In genomic region chr7:29384277-29384676, GRCh38 we compare ENCODE assay signal across 1 cellular context.
A peak's percentile ranks its signal among the peaks of the same experiment; 100 is the strongest.
TF ChIP-seq lines count a peak whose summit lies in the region.

No MANE protein-coding gene starts in this region.

TF ChIP-seq in HepG2, 621 proteins besides CTCF, POLR2A, EP300 and RAD21 (continued from another document):
- TF ChIP-seq NR2F1 (CRISPR knock-in tag; IDR thresholded peaks at IDR 0.05) (peak in 1 of 2 experiments; percentile 65; a peak in 2 of 4 replicates), ZNF468 (CRISPR knock-in tag; IDR thresholded peaks at IDR 0.05) (no peak), ZNF572 (CRISPR knock-in tag; IDR thresholded peaks at IDR 0.05) (no peak), CENPT (CRISPR knock-in tag; IDR thresholded peaks at IDR 0.05; ENCODE audit: low read depth) (no peak), GATAD2A (CRISPR knock-in tag; IDR thresholded peaks at IDR 0.05) (peak; percentile 39; the same call in 1 of the 2 replicates), ZFP90 (CRISPR knock-in tag; IDR thresholded peaks at IDR 0.05; ENCODE audit: borderline replicate concordance) (no peak), PRDM4 (CRISPR knock-in tag; IDR thresholded peaks at IDR 0.05; ENCODE audit: borderline replicate concordance) (no peak), ZIK1 (CRISPR knock-in tag; IDR thresholded peaks at IDR 0.05; ENCODE audit: borderline replicate concordance, low read depth) (no peak), ZNF512 (CRISPR knock-in tag; IDR thresholded peaks at IDR 0.05) (no peak), TARDBP (CRISPR knock-in tag; IDR thresholded peaks at IDR 0.05) (no peak), ZNF432 (CRISPR knock-in tag; IDR thresholded peaks at IDR 0.05; ENCODE audit: borderline replicate concordance) (no peak), ZBTB4 (CRISPR knock-in tag; IDR thresholded peaks at IDR 0.05; ENCODE audit: borderline replicate concordance) (no peak), RARA (CRISPR knock-in tag; IDR thresholded peaks at IDR 0.05) (peak; percentile 80), HOXA9 (CRISPR knock-in tag; IDR thresholded peaks at IDR 0.05; ENCODE audit: borderline replicate concordance) (no peak), REL (CRISPR knock-in tag; conservative IDR thresholded peaks at IDR 0.05) (no peak), FOSL2 (CRISPR knock-in tag; IDR thresholded peaks at IDR 0.05) (peak; percentile 44)
- TF ChIP-seq, protein P1, sequence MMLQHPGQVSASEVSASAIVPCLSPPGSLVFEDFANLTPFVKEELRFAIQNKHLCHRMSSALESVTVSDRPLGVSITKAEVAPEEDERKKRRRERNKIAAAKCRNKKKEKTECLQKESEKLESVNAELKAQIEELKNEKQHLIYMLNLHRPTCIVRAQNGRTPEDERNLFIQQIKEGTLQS (CRISPR knock-in tag; IDR thresholded peaks at IDR 0.05): no peak
- TF ChIP-seq, protein P2, sequence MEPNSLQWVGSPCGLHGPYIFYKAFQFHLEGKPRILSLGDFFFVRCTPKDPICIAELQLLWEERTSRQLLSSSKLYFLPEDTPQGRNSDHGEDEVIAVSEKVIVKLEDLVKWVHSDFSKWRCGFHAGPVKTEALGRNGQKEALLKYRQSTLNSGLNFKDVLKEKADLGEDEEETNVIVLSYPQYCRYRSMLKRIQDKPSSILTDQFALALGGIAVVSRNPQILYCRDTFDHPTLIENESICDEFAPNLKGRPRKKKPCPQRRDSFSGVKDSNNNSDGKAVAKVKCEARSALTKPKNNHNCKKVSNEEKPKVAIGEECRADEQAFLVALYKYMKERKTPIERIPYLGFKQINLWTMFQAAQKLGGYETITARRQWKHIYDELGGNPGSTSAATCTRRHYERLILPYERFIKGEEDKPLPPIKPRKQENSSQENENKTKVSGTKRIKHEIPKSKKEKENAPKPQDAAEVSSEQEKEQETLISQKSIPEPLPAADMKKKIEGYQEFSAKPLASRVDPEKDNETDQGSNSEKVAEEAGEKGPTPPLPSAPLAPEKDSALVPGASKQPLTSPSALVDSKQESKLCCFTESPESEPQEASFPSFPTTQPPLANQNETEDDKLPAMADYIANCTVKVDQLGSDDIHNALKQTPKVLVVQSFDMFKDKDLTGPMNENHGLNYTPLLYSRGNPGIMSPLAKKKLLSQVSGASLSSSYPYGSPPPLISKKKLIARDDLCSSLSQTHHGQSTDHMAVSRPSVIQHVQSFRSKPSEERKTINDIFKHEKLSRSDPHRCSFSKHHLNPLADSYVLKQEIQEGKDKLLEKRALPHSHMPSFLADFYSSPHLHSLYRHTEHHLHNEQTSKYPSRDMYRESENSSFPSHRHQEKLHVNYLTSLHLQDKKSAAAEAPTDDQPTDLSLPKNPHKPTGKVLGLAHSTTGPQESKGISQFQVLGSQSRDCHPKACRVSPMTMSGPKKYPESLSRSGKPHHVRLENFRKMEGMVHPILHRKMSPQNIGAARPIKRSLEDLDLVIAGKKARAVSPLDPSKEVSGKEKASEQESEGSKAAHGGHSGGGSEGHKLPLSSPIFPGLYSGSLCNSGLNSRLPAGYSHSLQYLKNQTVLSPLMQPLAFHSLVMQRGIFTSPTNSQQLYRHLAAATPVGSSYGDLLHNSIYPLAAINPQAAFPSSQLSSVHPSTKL (CRISPR knock-in tag; IDR thresholded peaks at IDR 0.05): peak; percentile 60
- TF ChIP-seq, protein P3, sequence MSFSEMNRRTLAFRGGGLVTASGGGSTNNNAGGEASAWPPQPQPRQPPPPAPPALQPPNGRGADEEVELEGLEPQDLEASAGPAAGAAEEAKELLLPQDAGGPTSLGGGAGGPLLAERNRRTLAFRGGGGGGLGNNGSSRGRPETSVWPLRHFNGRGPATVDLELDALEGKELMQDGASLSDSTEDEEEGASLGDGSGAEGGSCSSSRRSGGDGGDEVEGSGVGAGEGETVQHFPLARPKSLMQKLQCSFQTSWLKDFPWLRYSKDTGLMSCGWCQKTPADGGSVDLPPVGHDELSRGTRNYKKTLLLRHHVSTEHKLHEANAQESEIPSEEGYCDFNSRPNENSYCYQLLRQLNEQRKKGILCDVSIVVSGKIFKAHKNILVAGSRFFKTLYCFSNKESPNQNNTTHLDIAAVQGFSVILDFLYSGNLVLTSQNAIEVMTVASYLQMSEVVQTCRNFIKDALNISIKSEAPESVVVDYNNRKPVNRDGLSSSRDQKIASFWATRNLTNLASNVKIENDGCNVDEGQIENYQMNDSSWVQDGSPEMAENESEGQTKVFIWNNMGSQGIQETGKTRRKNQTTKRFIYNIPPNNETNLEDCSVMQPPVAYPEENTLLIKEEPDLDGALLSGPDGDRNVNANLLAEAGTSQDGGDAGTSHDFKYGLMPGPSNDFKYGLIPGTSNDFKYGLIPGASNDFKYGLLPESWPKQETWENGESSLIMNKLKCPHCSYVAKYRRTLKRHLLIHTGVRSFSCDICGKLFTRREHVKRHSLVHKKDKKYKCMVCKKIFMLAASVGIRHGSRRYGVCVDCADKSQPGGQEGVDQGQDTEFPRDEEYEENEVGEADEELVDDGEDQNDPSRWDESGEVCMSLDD (CRISPR knock-in tag; IDR thresholded peaks at IDR 0.05; ENCODE audit: borderline replicate concordance): no peak
